In the genomic region with DNA sequence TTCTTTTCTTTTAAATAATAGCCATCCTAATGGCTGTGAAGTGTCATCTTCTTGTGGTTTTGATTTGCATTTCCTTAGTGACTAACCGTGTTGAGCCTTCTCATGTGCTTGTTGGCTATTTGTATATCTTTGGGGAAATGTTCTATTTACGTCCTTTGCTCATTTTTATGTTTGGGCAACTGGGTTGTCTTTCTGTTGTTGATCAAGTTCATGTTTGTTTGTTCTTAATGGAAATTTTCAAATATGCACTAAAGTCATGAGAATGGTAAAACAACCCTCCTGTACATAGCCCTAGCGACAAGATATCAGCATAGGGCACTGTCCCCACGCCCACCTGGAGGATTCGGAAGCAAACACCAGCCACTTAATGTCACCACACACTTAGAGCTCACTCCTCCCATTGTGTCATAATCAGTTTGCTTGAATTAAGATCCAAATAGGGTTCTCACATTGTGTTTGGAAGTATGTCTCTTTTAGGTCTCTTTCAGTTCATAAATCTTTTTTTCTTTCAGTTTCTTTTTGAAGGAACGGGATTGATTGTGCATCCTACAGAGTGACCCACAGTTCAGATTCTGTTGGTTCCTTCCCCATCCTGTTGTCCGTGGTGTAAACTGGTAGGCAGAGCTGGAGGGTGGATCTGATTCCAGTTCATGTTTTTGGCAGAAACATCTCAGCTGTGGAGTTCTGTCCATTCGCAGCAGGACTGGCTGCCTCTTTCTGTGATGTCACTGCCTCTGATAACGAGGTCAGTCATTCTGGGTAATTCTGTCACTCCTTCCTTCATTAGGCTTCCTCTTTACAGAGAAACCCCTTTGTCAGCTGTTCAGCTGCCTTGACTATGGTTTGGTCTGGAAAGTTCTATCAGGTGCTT, we compare ENCODE assay signal across 8 cellular contexts. TPM values are rescaled to one million over a fixed set of nuclear protein-coding genes. Genes with fewer than 3 reads are reported as not detected.
DNase-seq lines count a peak whose midpoint lies in the region; ATAC-seq, FAIRE-seq and TF ChIP-seq lines count a peak whose summit lies in the region.

No MANE protein-coding gene starts in this region.

- H3K36me3 Mint-ChIP-seq in natural killer cell, result no peaks in the 10 kb centered on the region

- FAIRE-seq in RCC 7860 (lab: Jason Lieb, UNC), result no peak

- peaks cover 21 to 24% of the 10 kb centered on the region in 2 donors for H3K4me1 Mint-ChIP-seq in natural killer cell

- intact Hi-C loops in natural killer cell (cut with micrococcal nuclease), result no loop called here

- DNase-seq in cardiac fibroblast (ENCODE audit: low read depth in 2 of 2) (peak; percentile 29 to 50), natural killer cell (no peak), KBM-7 (no peak), UCSD-AML1 (lab: John Stamatoyannopoulos, UW; ENCODE audit: unreplicated experiment) (no peak), RCC 7860 (ENCODE audit: low spot score) (no peak)

- H3K9me3 Mint-ChIP-seq in natural killer cell, result no peaks in the 10 kb centered on the region

- H3K27ac Mint-ChIP-seq in natural killer cell, result peak overlapping the region in 1 of 2 donors; percentile 45

- peak; percentile 57 for ATAC-seq in HG02885 (IDR thresholded peaks at IDR 0.05; ENCODE audit: poor library complexity, unreplicated experiment)
- peak in 2 of 3 donors; percentile 24 to 26 for ATAC-seq in natural killer cell
- ATAC-seq in GM19455 (IDR thresholded peaks at IDR 0.05; ENCODE audit: unreplicated experiment), result no peak

- no peaks in the 10 kb centered on the region for H3K27me3 Mint-ChIP-seq in natural killer cell (ENCODE audit: low read depth in 2 of 2)

- peak overlapping the region; percentile 54; the same call in 1 of the 2 replicates for H3K4me3 ChIP-seq in GM08714 (ENCODE audit: low read length)
- no peak overlapping the region for H3K4me3 ChIP-seq in cardiac fibroblast (replicated peaks in 1 of 2; ENCODE audit: low read depth in 2 of 2, low read length in 2 of 2)

- TF ChIP-seq CTCF in cardiac fibroblast (IDR thresholded peaks at IDR 0.05; ENCODE audit: low read depth, low read length), result no peak
- TF ChIP-seq CTCF in natural killer cell (IDR thresholded peaks at IDR 0.05), result no peak

- in situ Hi-C loops in KBM-7 (cut with MboI; ENCODE audit: low pct_unique_long_range_greater_than_20kb, low sequenced_read_pairs), result no loop called here

- H3K4me3 Mint-ChIP-seq in natural killer cell, result no peak overlapping the region

RNA-seq across cellular contexts. Expression of gene ADORA2A, which starts 26.4 kb away (rescaled TPM):
- total RNA-seq in natural killer cell, result 10 to 100 TPM; 11.0 to 15.0 (median 11.7) TPM

Comparison
In these comparisons a context has a peak if more than half of its experiments do, and no peak if none do; other contexts are left out.
1. DNase-seq: peak in cardiac fibroblast (2 of 2); none in natural killer cell (single experiment), KBM-7 (single experiment), UCSD-AML1 (single experiment) and RCC 7860 (single experiment).